ENCODE assay signal across 1 cellular context in genomic region chr14:54754623-54755386, GRCh38.
TF ChIP-seq lines count a peak whose summit lies in the region.

No MANE protein-coding gene starts in this region.

TF ChIP-seq in K562, 482 proteins besides CTCF, POLR2A, EP300 and RAD21 (continued from another document and continues in another):
- TF ChIP-seq ZHX1 (conservative IDR thresholded peaks at IDR 0.05; ENCODE audit: low read length), result no peak
- TF ChIP-seq FOXA1 (IDR thresholded peaks at IDR 0.05; ENCODE audit: borderline replicate concordance), result no peak
- TF ChIP-seq MYNN (IDR thresholded peaks at IDR 0.05), result peak; percentile 62; the same call in 1 of the 2 replicates
- TF ChIP-seq MYNN (CRISPR knock-in tag; IDR thresholded peaks at IDR 0.05), result no peak
- TF ChIP-seq SMARCE1 (IDR thresholded peaks at IDR 0.05), result peak; percentile 93
- 0 out of 2 replicates have a peak, but pooled peaks have one; percentile 21 for TF ChIP-seq MEF2D (tag; conservative IDR thresholded peaks at IDR 0.05; ENCODE audit: low read depth)
- no peak for TF ChIP-seq ZNF699 (CRISPR knock-in tag; IDR thresholded peaks at IDR 0.05; ENCODE audit: insufficient replicate concordance)
- no peak for TF ChIP-seq ZFP36 (IDR thresholded peaks at IDR 0.05; ENCODE audit: low read depth, low read length, partially characterized antibody)
- TF ChIP-seq NBN (IDR thresholded peaks at IDR 0.05; ENCODE audit: low read depth), result peak; percentile 89
- no peak for TF ChIP-seq HDAC6 (IDR thresholded peaks at IDR 0.05; ENCODE audit: low read depth, low read length)
- TF ChIP-seq ZNF695 (CRISPR knock-in tag; IDR thresholded peaks at IDR 0.05), result no peak
- peak; percentile 91 for TF ChIP-seq GATA2 (CRISPR knock-in tag; IDR thresholded peaks at IDR 0.05)
- TF ChIP-seq KDM2B (CRISPR knock-in tag; IDR thresholded peaks at IDR 0.05), result no peak
- TF ChIP-seq ATF6 (CRISPR knock-in tag; IDR thresholded peaks at IDR 0.05), result no peak; the same call in 1 of the 2 replicates
- no peak for TF ChIP-seq SIN3A (IDR thresholded peaks at IDR 0.05; ENCODE audit: borderline replicate concordance in 2 of 2, control insufficient read depth in 1 of 2, low read depth in 2 of 2, low read length in 2 of 2)
- no peak for TF ChIP-seq CBX5 (IDR thresholded peaks at IDR 0.05; ENCODE audit: borderline replicate concordance, low read depth)
- TF ChIP-seq JUNB (CRISPR knock-in tag; conservative IDR thresholded peaks at IDR 0.05), result peak; percentile 67; the same call in 1 of the 2 replicates
- peak; percentile 83 to 87 for TF ChIP-seq KDM1A (IDR thresholded peaks at IDR 0.05)
- TF ChIP-seq FOXO4 (CRISPR knock-in tag; IDR thresholded peaks at IDR 0.05), result no peak
- TF ChIP-seq TGIF2 (CRISPR knock-in tag; IDR thresholded peaks at IDR 0.05), result no peak
- no peak for TF ChIP-seq SFPQ (IDR thresholded peaks at IDR 0.05; ENCODE audit: low read depth, low read length)
- TF ChIP-seq BRD9 (IDR thresholded peaks at IDR 0.05; ENCODE audit: low read depth, partially characterized antibody), result peak; percentile 51
- no peak for TF ChIP-seq ZNF583 (CRISPR knock-in tag; IDR thresholded peaks at IDR 0.05)
- TF ChIP-seq MTF1 (CRISPR knock-in tag; IDR thresholded peaks at IDR 0.05; ENCODE audit: borderline replicate concordance), result no peak
- TF ChIP-seq ZNF584 (CRISPR knock-in tag; IDR thresholded peaks at IDR 0.05; ENCODE audit: low read depth), result peak; percentile 73; the same call in 1 of the 2 replicates
- no peak for TF ChIP-seq BCLAF1 (IDR thresholded peaks at IDR 0.05; ENCODE audit: borderline replicate concordance in 1 of 2, control insufficient read depth in 1 of 2, low read depth in 2 of 2, low read length in 1 of 2)
- TF ChIP-seq ZNF274 (IDR thresholded peaks at IDR 0.05; ENCODE audit: borderline replicate concordance, low read depth, low read length), result no peak
- no peak for TF ChIP-seq KAT8 (IDR thresholded peaks at IDR 0.05; ENCODE audit: low read depth)
- TF ChIP-seq SMARCA5 (IDR thresholded peaks at IDR 0.05), result peak; percentile 50; the same call in 1 of the 2 replicates
- TF ChIP-seq CLOCK (CRISPR knock-in tag; IDR thresholded peaks at IDR 0.05; ENCODE audit: borderline replicate concordance), result no peak
- peak; percentile 91 for TF ChIP-seq POLR2AphosphoS5 (IDR thresholded peaks at IDR 0.05; ENCODE audit: control insufficient read depth, insufficient read depth, low read depth, low read length)
- TF ChIP-seq OTX1 (CRISPR knock-in tag; IDR thresholded peaks at IDR 0.05), result no peak
- TF ChIP-seq ZC3H11A (IDR thresholded peaks at IDR 0.05; ENCODE audit: low read depth, low read length), result no peak
- no peak for TF ChIP-seq SMARCB1 (IDR thresholded peaks at IDR 0.05; ENCODE audit: insufficient read length, low read depth)
- no peak for TF ChIP-seq NKRF (IDR thresholded peaks at IDR 0.05; ENCODE audit: borderline replicate concordance)
- no peak for TF ChIP-seq DEAF1 (CRISPR knock-in tag; IDR thresholded peaks at IDR 0.05)
- TF ChIP-seq RHOXF2B (CRISPR knock-in tag; conservative IDR thresholded peaks at IDR 0.05), result no peak
- TF ChIP-seq THRA (IDR thresholded peaks at IDR 0.05), result no peak
- TF ChIP-seq DACH1 (IDR thresholded peaks at IDR 0.05; ENCODE audit: partially characterized antibody), result peak; percentile 89
- no peak for TF ChIP-seq E2F4 (CRISPR knock-in tag; IDR thresholded peaks at IDR 0.05; ENCODE audit: low read depth)
- TF ChIP-seq ESRRB (CRISPR knock-in tag; IDR thresholded peaks at IDR 0.05; ENCODE audit: borderline replicate concordance), result no peak
- TF ChIP-seq DIDO1 (tag; IDR thresholded peaks at IDR 0.05; ENCODE audit: low read depth), result no peak
